13 cellular contexts compared by ENCODE assay signal in the genomic region with DNA sequence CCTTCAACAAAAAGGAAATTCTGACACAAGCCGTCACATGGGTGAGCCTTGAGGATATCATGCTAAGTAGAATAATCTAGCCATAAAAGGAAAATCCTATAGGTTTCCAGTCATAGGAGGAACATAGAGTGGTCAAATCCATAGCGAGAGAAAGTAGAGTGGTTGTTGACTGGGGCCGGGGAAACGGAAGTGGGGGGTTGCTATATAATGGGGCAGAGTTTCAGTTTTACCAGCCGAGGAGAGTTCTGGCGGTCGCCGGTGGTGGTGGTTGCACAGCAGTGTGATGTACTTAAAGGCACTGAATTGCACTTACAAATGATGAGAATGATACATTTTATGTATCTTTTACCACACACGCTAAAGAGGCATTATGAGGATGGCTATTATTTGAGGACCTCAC. TPM values are rescaled to one million over a fixed set of nuclear protein-coding genes. Genes with fewer than 3 reads are reported as not detected.
DNase-seq lines count a peak whose midpoint lies in the region; ATAC-seq, FAIRE-seq and TF ChIP-seq lines count a peak whose summit lies in the region.
"Had no signal": no experiment of that assay in that cellular context is flagged by ENCODE, and none has a peak within 500 bp of the region (broad histone marks: within the 10 kb centered on the region; RNA-seq: fewer than 3 reads in every experiment).

No MANE protein-coding gene starts in this region.

- H3K79me2 ChIP-seq in astrocyte (ENCODE audit: insufficient read depth, low read length): no peaks in the 10 kb centered on the region

- H3K27me3 ChIP-seq in astrocyte (ENCODE audit: insufficient read depth, low read length): no peaks in the 10 kb centered on the region
- H3K27me3 ChIP-seq: transverse colon had no signal

- FAIRE-seq in astrocyte (lab: Jason Lieb, UNC): no peak
- FAIRE-seq: small intestine had no signal

- H3K4me1 ChIP-seq in astrocyte (ENCODE audit: insufficient read depth, low read length): no peaks in the 10 kb centered on the region
- H3K4me1 ChIP-seq: transverse colon had no signal

- H3K27ac ChIP-seq in astrocyte (ENCODE audit: low read depth, low read length): peak overlapping the region; percentile 38
- H3K27ac ChIP-seq: transverse colon had no signal

- peak overlapping the region; percentile 74 for H3K4me2 ChIP-seq in astrocyte (ENCODE audit: low read length)

- H2AFZ ChIP-seq in astrocyte (ENCODE audit: low read depth, low read length): peak overlapping the region; percentile 53

- H3K36me3 ChIP-seq in astrocyte (ENCODE audit: insufficient read depth, low read length): no peaks in the 10 kb centered on the region
- H3K36me3 ChIP-seq: transverse colon had no signal

- DNase-seq in astrocyte (ENCODE audit: low read depth): no peak
- no peak for DNase-seq in naive thymus-derived CD8-positive, alpha-beta T cell
- no peak for DNase-seq in NCI-H2171 (lab: John Stamatoyannopoulos, UW)
- no peak for DNase-seq in activated CD4-positive, alpha-beta T cell treated with anti-CD3 and anti-CD28 coated beads for 1 hour
- DNase-seq: DMS79, endodermal cell, small intestine had no signal

- H3K4me3 ChIP-seq in astrocyte (ENCODE audit: insufficient read depth, low read depth, low read length): peak overlapping the region; percentile 12

- no peak overlapping the region for H3K4me3 Mint-ChIP-seq in astrocyte (ENCODE audit: unreplicated experiment)
- peak overlapping the region in 2 of 10 donors; percentile 77 to 88 for H3K4me3 Mint-ChIP-seq in naive thymus-derived CD8-positive, alpha-beta T cell
- H3K4me3 Mint-ChIP-seq: endodermal cell had no signal

- ATAC-seq in GM19455 (IDR thresholded peaks at IDR 0.05; ENCODE audit: unreplicated experiment) (peak; percentile 51), HG03280 (IDR thresholded peaks at IDR 0.05; ENCODE audit: unreplicated experiment) (peak; percentile 42), HG03097 (IDR thresholded peaks at IDR 0.05; ENCODE audit: low FRiP score, unreplicated experiment) (no peak)
- no peak for ATAC-seq in naive thymus-derived CD8-positive, alpha-beta T cell

- peak overlapping the region; percentile 24 for H3K9ac ChIP-seq in astrocyte (ENCODE audit: low read length)

- POLR2A ChIA-PET in naive thymus-derived CD8-positive, alpha-beta T cell (lab: Charles Lee): no interaction called here

- no peaks in the 10 kb centered on the region for H3K9me3 ChIP-seq in astrocyte (ENCODE audit: insufficient read depth, low read depth, low read length)
- H3K9me3 ChIP-seq: transverse colon had no signal

- TF ChIP-seq POLR2A in GM15510 (IDR thresholded peaks at IDR 0.05; ENCODE audit: borderline replicate concordance, extremely low read depth, insufficient read length): peak; percentile 12

- no peaks in the 10 kb centered on the region for H4K20me1 ChIP-seq in astrocyte (ENCODE audit: insufficient read depth, low read length)

- no peaks in the 10 kb centered on the region for H3K36me3 Mint-ChIP-seq in astrocyte (ENCODE audit: low read depth, unreplicated experiment)
- no peaks in the 10 kb centered on the region for H3K36me3 Mint-ChIP-seq in naive thymus-derived CD8-positive, alpha-beta T cell

- peaks cover 20% of the 10 kb centered on the region for H3K4me1 Mint-ChIP-seq in astrocyte (ENCODE audit: low read depth, unreplicated experiment)
- peaks cover 0 to 18% (median 0%) of the 10 kb centered on the region in 4 donors for H3K4me1 Mint-ChIP-seq in naive thymus-derived CD8-positive, alpha-beta T cell

- peaks cover 4% of the 10 kb centered on the region for H3K27me3 Mint-ChIP-seq in astrocyte (ENCODE audit: low read depth, unreplicated experiment)
- H3K27me3 Mint-ChIP-seq in naive thymus-derived CD8-positive, alpha-beta T cell: peaks cover 0 to 1% (median 0%) of the 10 kb centered on the region in 5 donors

- no peak for TF ChIP-seq CTCF in astrocyte (IDR thresholded peaks at IDR 0.05; ENCODE audit: insufficient read depth, low read depth, low read length)

- H3K9me3 Mint-ChIP-seq in astrocyte (ENCODE audit: unreplicated experiment): peaks cover 4% of the 10 kb centered on the region
- H3K9me3 Mint-ChIP-seq in naive thymus-derived CD8-positive, alpha-beta T cell: no peaks in the 10 kb centered on the region
- H3K9me3 Mint-ChIP-seq: endodermal cell had no signal

- peak overlapping the region; percentile 88 for H3K27ac Mint-ChIP-seq in astrocyte (ENCODE audit: unreplicated experiment)
- peak overlapping the region in 2 of 10 donors; percentile 53 to 63 for H3K27ac Mint-ChIP-seq in naive thymus-derived CD8-positive, alpha-beta T cell
- H3K27ac Mint-ChIP-seq: endodermal cell had no signal

RNA-seq across cellular contexts. Expression of a gene that starts 4.9 kb away (rescaled TPM):
- not detected in 2 replicates for total RNA-seq in astrocyte
- not detected for total RNA-seq in naive thymus-derived CD8-positive, alpha-beta T cell
- not detected for polyA plus RNA-seq in naive thymus-derived CD8-positive, alpha-beta T cell
- total RNA-seq: endodermal cell, kidney epithelial cell, transverse colon had no signal
- polyA plus RNA-seq: small intestine had no signal

RNA-seq across cellular contexts. Expression of a gene that starts 30.0 kb away (rescaled TPM):
- total RNA-seq in astrocyte: not detected in 2 replicates
- 1 to 10 TPM in 1 of 2 experiments, under 1 TPM in 1; 0.10 to 1.1 TPM for total RNA-seq in naive thymus-derived CD8-positive, alpha-beta T cell
- polyA plus RNA-seq in naive thymus-derived CD8-positive, alpha-beta T cell: under 1 TPM; 0.26 to 0.51 (median 0.27) TPM
- total RNA-seq: endodermal cell, kidney epithelial cell had no signal

Comparison
In these comparisons a context has a peak if more than half of its experiments do, and no peak if none do; other contexts are left out.
1. ATAC-seq: peak in GM19455 (single experiment) and HG03280 (single experiment); none in naive thymus-derived CD8-positive, alpha-beta T cell (0 of 2) and HG03097 (single experiment).